3 cellular contexts compared by ENCODE assay signal in the genomic region with DNA sequence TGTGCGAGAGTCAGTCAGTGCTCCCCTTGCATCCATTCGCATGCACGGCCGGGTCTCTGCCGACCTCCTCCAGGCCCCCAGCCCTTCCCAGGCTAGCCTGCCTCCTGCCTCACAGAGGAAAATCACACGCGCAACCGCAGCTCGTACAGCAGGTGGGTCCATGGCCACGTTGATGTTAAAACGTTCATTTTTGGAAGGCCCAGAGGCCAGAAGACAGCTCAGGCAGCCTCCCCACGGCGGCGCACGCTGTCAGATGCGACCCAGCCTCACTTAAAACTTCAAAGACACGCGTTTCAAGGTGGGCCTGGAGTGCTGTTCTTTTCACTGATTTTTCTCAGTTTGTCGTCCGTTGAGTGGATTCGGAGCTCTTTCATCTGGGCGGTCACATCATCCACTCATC.
"Had no signal": no experiment of that assay in that cellular context is flagged by ENCODE, and none has a peak within 500 bp of the region (broad histone marks: within the 10 kb centered on the region; RNA-seq: fewer than 3 reads in every experiment).

No MANE protein-coding gene starts in this region.

- H3K4me3 ChIP-seq: GM12878 had no signal

- ATAC-seq: GM12878 had no signal

- DNase-seq: GDM1, GF-D8 had no signal
